38 cellular contexts compared by ENCODE assay signal in the genomic region with DNA sequence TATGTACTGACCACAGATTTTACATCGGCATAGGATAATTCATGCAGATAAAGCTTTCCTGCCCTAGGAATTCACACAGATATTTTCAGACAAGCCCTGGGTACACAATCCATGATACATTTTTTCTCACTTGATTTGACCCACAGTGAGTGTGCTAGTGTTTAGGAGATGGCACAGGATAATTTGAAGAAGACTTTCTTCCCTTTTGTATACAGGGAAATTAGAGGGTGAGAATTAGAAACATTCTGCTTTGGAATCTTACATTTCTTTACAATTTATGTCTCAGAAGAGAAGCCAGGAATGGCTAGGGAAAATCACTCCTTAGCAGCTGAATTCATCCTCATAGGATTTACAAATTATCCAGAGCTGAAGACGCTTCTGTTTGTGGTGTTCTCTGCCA. TPM values are rescaled to one million over a fixed set of nuclear protein-coding genes. Genes with fewer than 3 reads are reported as not detected.
"Had no signal": no experiment of that assay in that cellular context is flagged by ENCODE, and none has a peak within 500 bp of the region (broad histone marks: within the 10 kb centered on the region; RNA-seq: fewer than 3 reads in every experiment).

A gene with protein sequence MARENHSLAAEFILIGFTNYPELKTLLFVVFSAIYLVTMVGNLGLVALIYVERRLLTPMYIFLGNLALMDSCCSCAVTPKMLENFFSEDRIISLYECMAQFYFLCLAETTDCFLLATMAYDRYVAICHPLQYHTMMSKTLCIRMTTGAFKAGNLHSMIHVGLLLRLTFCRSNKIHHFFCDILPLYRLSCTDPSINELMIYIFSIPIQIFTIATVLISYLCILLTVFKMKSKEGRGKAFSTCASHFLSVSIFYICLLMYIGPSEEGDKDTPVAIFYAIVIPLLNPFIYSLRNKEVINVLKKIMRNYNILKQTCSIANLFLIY (plus strand): TSS at position 301 of the 400 bp plus-strand sequence. CDS start 0 bp downstream, at position 301.

- DNase-seq: Karpas-422, Kasumi-1, MG63, MM.1S, MV-4-11, NCI-H1048, NCI-H1092, NCI-H1092 treated with DMSO at 0.1 percent for 48 hours, NCI-H1105, NCI-H1105 treated with DMSO at 0.1 percent for 48 hours, NCI-H1417, NCI-H1417 treated with DMSO at 0.1 percent for 48 hours, NCI-H1436, NCI-H1436 treated with DMSO at 0.1 percent for 48 hours, NCI-H146, NCI-H1694, NCI-H1694 treated with DMSO at 0.1 percent for 48 hours, NCI-H187, NCI-H187 treated with DMSO at 0.1 percent for 48 hours, NCI-H1930, NCI-H2029, NCI-H2029 treated with DMSO at 0.1 percent for 48 hours, NCI-H2081, NCI-H2081 treated with DMSO at 0.1 percent for 48 hours, NCI-H2107, NCI-H2171, NCI-H2171 treated with DMSO at 0.1 percent for 48 hours, NCI-H2227 treated with DMSO at 0.1 percent for 48 hours, NCI-H226, NCI-H345, NCI-H446, NCI-H446 treated with DMSO at 0.1 percent for 48 hours, NCI-H510A, NCI-H510A treated with DMSO at 0.1 percent for 48 hours had no signal

- H3K27me3 ChIP-seq: MG63 had no signal

- H3K36me3 ChIP-seq: MG63 had no signal

- H3K4me3 ChIP-seq: MG63 had no signal

- H3K9me3 ChIP-seq: MG63 had no signal

RNA-seq across cellular contexts. Expression of the gene that starts here (rescaled TPM):
- total RNA-seq: LHCN-M2, M059J, MCF 10A, NCI-H460 had no signal
